11 cellular contexts compared by ENCODE assay signal in genomic region chr1:153152481-153152880, GRCh38. TPM values are rescaled to one million over a fixed set of nuclear protein-coding genes. Genes with fewer than 3 reads are reported as not detected.
"Had no signal": no experiment of that assay in that cellular context is flagged by ENCODE, and none has a peak within 500 bp of the region (broad histone marks: within the 10 kb centered on the region; RNA-seq: fewer than 3 reads in every experiment).

No MANE protein-coding gene starts in this region.

- H3K27ac ChIP-seq: GM23248 had no signal

- H2AFZ ChIP-seq: GM23248 had no signal

- H3K4me1 ChIP-seq: HAP-1 had no signal

- H3K4me3 ChIP-seq: GM23248, GM23338, HAP-1 had no signal

- ATAC-seq: GM23338, HCT116 had no signal

- H3K4me2 ChIP-seq: GM23338 had no signal

- H3K9ac ChIP-seq: GM23248 had no signal

- DNase-seq: GM23248, GOT3, H7, H9, HCEC 1CT, HFFc6 had no signal

- H3K36me3 ChIP-seq: HAP-1 had no signal

- H3K9me3 ChIP-seq: HAP-1 had no signal

RNA-seq across cellular contexts. Expression of gene SPRR2G, which starts 1.8 kb away (rescaled TPM):
- total RNA-seq: GM23248, GM23338, H1, H4, H7, H9, HFFc6 had no signal
- polyA plus RNA-seq: GM23248, GM23338, H1 had no signal

RNA-seq across cellular contexts. Expression of gene SPRR2F, which starts 39.2 kb away (rescaled TPM):
- total RNA-seq: GM23248, GM23338, H4, H7, H9, HFFc6 had no signal
- polyA plus RNA-seq: GM23248 had no signal

RNA-seq across cellular contexts. Expression of gene LELP1, which starts 50.7 kb away (rescaled TPM):
- total RNA-seq: GM23248, GM23338, H1, H4, H7, H9, HFFc6 had no signal
- polyA plus RNA-seq: GM23248, GM23338, H1 had no signal

RNA-seq across cellular contexts. Expression of gene SPRR2E, which starts 58.2 kb away (rescaled TPM):
- total RNA-seq: GM23248, GM23338, H1, H4, H7, H9, HFFc6 had no signal
- polyA plus RNA-seq: GM23248, GM23338, H1 had no signal
